ENCODE assay signal across 21 cellular contexts in genomic region chr17:62657664-62658063, GRCh38. TPM values are rescaled to one million over a fixed set of nuclear protein-coding genes. Genes with fewer than 3 reads are reported as not detected.
DNase-seq lines count a peak whose midpoint lies in the region; ATAC-seq and TF ChIP-seq lines count a peak whose summit lies in the region.
"Had no signal": no experiment of that assay in that cellular context is flagged by ENCODE, and none has a peak within 500 bp of the region (broad histone marks: within the 10 kb centered on the region; RNA-seq: fewer than 3 reads in every experiment).

No MANE protein-coding gene starts in this region.

- H3K27ac Mint-ChIP-seq in endodermal cell (no peak overlapping the region), neural crest cell (ENCODE audit: unreplicated experiment) (peak overlapping the region; percentile 97)
- no peak overlapping the region for H3K27ac Mint-ChIP-seq in activated CD8-positive, alpha-beta T cell treated with anti-CD3 and anti-CD28 coated beads, Interleukin-2, amount 10 ng/mL, durations not matched to agents 7 days and 5 days
- H3K27ac Mint-ChIP-seq: B cell; CD4-positive, alpha-beta T cell had no signal

- H3K4me3 ChIP-seq in endodermal cell (ENCODE audit: low read length) (no peak overlapping the region), upper lobe of right lung (no peak overlapping the region)
- H3K4me3 ChIP-seq: GM23248, PC-9 had no signal

- POLR2A ChIA-PET in activated CD8-positive, alpha-beta T cell treated with anti-CD3 and anti-CD28 coated beads, Interleukin-2, amount 10 ng/mL, durations not matched to agents 7 days and 5 days (lab: Charles Lee), result no interaction called here

- H3K4me1 Mint-ChIP-seq in endodermal cell (peaks cover 10% of the 10 kb centered on the region), neural crest cell (peaks cover 36% of the 10 kb centered on the region)
- peaks cover 15% of the 10 kb centered on the region for H3K4me1 Mint-ChIP-seq in activated CD8-positive, alpha-beta T cell treated with anti-CD3 and anti-CD28 coated beads, Interleukin-2, amount 10 ng/mL, durations not matched to agents 7 days and 5 days (ENCODE audit: low read depth)

- CTCF ChIA-PET in activated CD8-positive, alpha-beta T cell treated with anti-CD3 and anti-CD28 coated beads, Interleukin-2, amount 10 ng/mL, durations not matched to agents 7 days and 5 days (lab: Charles Lee), result no interaction called here

- H3K9me3 ChIP-seq in endodermal cell (ENCODE audit: control insufficient read depth, low read length) (peaks cover 20% of the 10 kb centered on the region), upper lobe of right lung (no peaks in the 10 kb centered on the region)

- H3K36me3 ChIP-seq in endodermal cell (ENCODE audit: control insufficient read depth, insufficient read depth, low read length), result peaks cover 24% of the 10 kb centered on the region
- no peaks in the 10 kb centered on the region for H3K36me3 ChIP-seq in upper lobe of right lung

- no peak overlapping the region for H3K4me3 Mint-ChIP-seq in endodermal cell
- no peak overlapping the region for H3K4me3 Mint-ChIP-seq in neural crest cell
- no peak overlapping the region for H3K4me3 Mint-ChIP-seq in activated CD8-positive, alpha-beta T cell treated with anti-CD3 and anti-CD28 coated beads, Interleukin-2, amount 10 ng/mL, durations not matched to agents 7 days and 5 days
- H3K4me3 Mint-ChIP-seq: B cell; CD4-positive, alpha-beta T cell had no signal

- TF ChIP-seq CTCF in endodermal cell (conservative IDR thresholded peaks at IDR 0.05) (no peak), neural crest cell (conservative IDR thresholded peaks at IDR 0.05) (no peak), upper lobe of right lung (IDR thresholded peaks at IDR 0.05) (no peak)

- no peak for ATAC-seq in upper lobe of right lung
- no peak for ATAC-seq in activated CD8-positive, alpha-beta T cell treated with anti-CD3 and anti-CD28 coated beads, Interleukin-2, amount 10 ng/mL, durations not matched to agents 7 days and 5 days

- WGBS in endodermal cell (ENCODE audit: insufficient coverage in 1 of 2, insufficient read length in 1 of 2), 2 experiments, result 91% methylated on average over 6 to 9 of the region's 9 CpGs

- peak; percentile 46 for DNase-seq in activated effector memory CD4-positive, alpha-beta T cell treated with anti-CD3 and anti-CD28 coated beads, Interleukin-2, amount 50 U/mL, for 16 hours
- no peak for DNase-seq in activated effector memory CD4-positive, alpha-beta T cell treated with Interleukin-2 at 50 U/mL for 16 hours
- DNase-seq in endodermal cell, result no peak
- DNase-seq in neural crest cell (ENCODE audit: low read depth, low spot score), result no peak
- DNase-seq in upper lobe of right lung, result peak; percentile 58
- no peak for DNase-seq in NCI-H510A (lab: John Stamatoyannopoulos, UW)
- no peak for DNase-seq in activated CD8-positive, alpha-beta T cell treated with anti-CD3 and anti-CD28 coated beads, Interleukin-2, amount 10 ng/mL, durations not matched to agents 7 days and 5 days
- no peak for DNase-seq in stimulated activated naive CD4-positive, alpha-beta T cell (lab: John Stamatoyannopoulos, UW)
- DNase-seq: 8988T; CD4-positive, alpha-beta T cell; GF-D8; Karpas-422; NCI-H1048; NCI-H1436; NCI-H1930; NCI-H226; NCI-H524 treated with DMSO at 0.1 percent for 48 hours; PC-9 had no signal

- H3K36me3 Mint-ChIP-seq in endodermal cell (ENCODE audit: low read depth), result peaks cover 44% of the 10 kb centered on the region
- H3K36me3 Mint-ChIP-seq in neural crest cell (ENCODE audit: low read depth), result peaks cover 5% of the 10 kb centered on the region
- peaks cover 2% of the 10 kb centered on the region for H3K36me3 Mint-ChIP-seq in activated CD8-positive, alpha-beta T cell treated with anti-CD3 and anti-CD28 coated beads, Interleukin-2, amount 10 ng/mL, durations not matched to agents 7 days and 5 days (ENCODE audit: low read depth)
- H3K36me3 Mint-ChIP-seq: IgD-negative memory B cell had no signal

- no peaks in the 10 kb centered on the region for H3K27me3 Mint-ChIP-seq in endodermal cell (ENCODE audit: insufficient read depth)
- no peaks in the 10 kb centered on the region for H3K27me3 Mint-ChIP-seq in neural crest cell (ENCODE audit: low read depth)
- H3K27me3 Mint-ChIP-seq in activated CD8-positive, alpha-beta T cell treated with anti-CD3 and anti-CD28 coated beads, Interleukin-2, amount 10 ng/mL, durations not matched to agents 7 days and 5 days (ENCODE audit: low read depth), result peaks cover 42% of the 10 kb centered on the region
- H3K27me3 Mint-ChIP-seq: B cell; CD4-positive, alpha-beta T cell had no signal

- H3K9ac ChIP-seq in endodermal cell (ENCODE audit: extremely low read depth, low read length, poor library complexity, severe bottlenecking), result no peak overlapping the region
- H3K9ac ChIP-seq: GM23248 had no signal

- H3K4me1 ChIP-seq in endodermal cell (ENCODE audit: control insufficient read depth, insufficient read depth, low read length) (no peaks in the 10 kb centered on the region), upper lobe of right lung (peaks cover 21% of the 10 kb centered on the region)

- H3K27ac ChIP-seq in endodermal cell (ENCODE audit: low read depth, low read length) (peak overlapping the region; percentile 81), upper lobe of right lung (no peak overlapping the region)
- H3K27ac ChIP-seq: GM23248, PC-9 had no signal

- intact Hi-C loops in upper lobe of right lung (cut with DNase I), result no loop called here

- no peaks in the 10 kb centered on the region for H3K27me3 ChIP-seq in endodermal cell (ENCODE audit: control insufficient read depth, insufficient read depth, low read length, poor library complexity, severe bottlenecking)
- no peaks in the 10 kb centered on the region for H3K27me3 ChIP-seq in upper lobe of right lung

- H3K9me3 Mint-ChIP-seq in endodermal cell, result peaks cover 15% of the 10 kb centered on the region
- peaks cover 6% of the 10 kb centered on the region for H3K9me3 Mint-ChIP-seq in neural crest cell
- H3K9me3 Mint-ChIP-seq in activated CD8-positive, alpha-beta T cell treated with anti-CD3 and anti-CD28 coated beads, Interleukin-2, amount 10 ng/mL, durations not matched to agents 7 days and 5 days (ENCODE audit: insufficient read depth), result peaks cover 10% of the 10 kb centered on the region

RNA-seq across cellular contexts. Expression of gene MRC2, which starts 30.2 kb away (rescaled TPM):
- total RNA-seq in endodermal cell (100 to 1,000 TPM; 103 to 165 TPM), neural crest cell (28.2 and 30.7 TPM in 2 replicates), upper lobe of right lung (127 TPM)
- polyA plus RNA-seq in endodermal cell (2013, experiment 1 of 2), result 133 TPM
- 140 TPM for polyA plus RNA-seq in endodermal cell (2013, experiment 2 of 2)
- 1 to 10 TPM; 1.7 to 2.3 TPM for total RNA-seq in activated CD8-positive, alpha-beta T cell treated with anti-CD3 and anti-CD28 coated beads, Interleukin-2, amount 10 ng/mL, durations not matched to agents 7 days and 5 days

Comparison
In these comparisons a context has a peak if more than half of its experiments do, and no peak if none do; other contexts are left out.
1. DNase-seq: peak in activated effector memory CD4-positive, alpha-beta T cell treated with anti-CD3 and anti-CD28 coated beads, Interleukin-2, amount 50 U/mL, for 16 hours (single experiment) and upper lobe of right lung (single experiment); none in activated effector memory CD4-positive, alpha-beta T cell treated with Interleukin-2 at 50 U/mL for 16 hours (single experiment), endodermal cell (single experiment), neural crest cell (single experiment), NCI-H510A (single experiment), activated CD8-positive, alpha-beta T cell treated with anti-CD3 and anti-CD28 coated beads, Interleukin-2, amount 10 ng/mL, durations not matched to agents 7 days and 5 days (single experiment) and stimulated activated naive CD4-positive, alpha-beta T cell (0 of 6).